Comparison of ENCODE assay signal across 8 cellular contexts in the genomic region with DNA sequence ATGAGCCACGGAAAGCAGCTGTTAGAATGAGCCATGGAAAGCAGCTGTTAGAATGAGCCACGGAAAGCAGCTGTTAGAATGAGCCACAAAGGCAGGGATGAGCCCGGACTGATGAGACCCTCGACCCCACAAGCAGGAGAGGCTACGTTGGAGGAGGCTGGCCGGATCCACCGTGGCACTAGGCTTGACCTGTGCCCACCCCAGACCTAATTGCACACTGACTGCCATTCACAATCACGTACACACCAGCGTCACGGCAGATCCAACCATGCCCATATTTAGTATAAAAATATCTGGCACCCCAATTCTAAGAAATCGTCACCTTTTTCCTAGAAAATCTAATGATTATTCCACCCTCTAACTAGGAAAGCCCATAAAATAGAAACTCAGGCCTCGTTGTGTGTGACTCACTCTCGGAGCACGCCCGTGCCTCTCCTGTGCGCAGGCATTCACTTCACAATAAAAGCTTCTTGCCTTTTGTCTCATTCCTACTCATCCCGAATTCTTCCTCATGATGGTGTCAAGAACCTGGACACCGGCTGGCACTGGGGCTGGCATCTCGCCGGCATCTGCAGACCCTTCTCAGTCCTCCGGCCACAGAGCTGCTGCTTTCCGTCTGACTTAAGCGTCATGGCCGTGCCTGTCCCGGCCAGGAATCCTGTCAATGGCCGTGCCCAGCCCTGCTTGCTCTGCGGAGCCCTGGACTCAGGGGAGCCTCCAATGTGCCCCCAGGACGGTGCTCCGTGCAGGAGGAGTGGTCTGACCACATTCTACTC. TPM values are rescaled to one million over a fixed set of nuclear protein-coding genes. Genes with fewer than 3 reads are reported as not detected.
DNase-seq lines count a peak whose midpoint lies in the region; ATAC-seq, FAIRE-seq and TF ChIP-seq lines count a peak whose summit lies in the region.

No MANE protein-coding gene starts in this region.

- TF ChIP-seq EP300 in K562 (IDR thresholded peaks at IDR 0.05; ENCODE audit: low read length), result no peak

- 4% methylated on average over 29 of the region's 29 CpGs for WGBS in K562 (ENCODE audit: insufficient coverage, low coverage, missing lambda C conversion rate)
- 8 to 10% methylated on average over 29 of the region's 29 CpGs for WGBS in aorta, 2 donors

- POLR2A ChIA-PET in K562 (lab: Yijun Ruan, JAX), result interaction anchor here (0.6 to 1.1 kb wide), 4 partner anchors 25 to 550 kb away, joined by 4 to 6 read pairs (median 4); no protein-coding TSS in a partner anchor

- no TSS peak for BruUV-seq in K562 (replicated peaks; lab: Mats Ljungman, UMichigan)

- peak overlapping the region; percentile 81 for H2AFZ ChIP-seq in K562 (ENCODE audit: low read depth, low read length)

- intact Hi-C loops in K562 (cut with micrococcal nuclease) (loop anchor here (5.0 kb wide), 2 partner anchors 47 to 102 kb away; no protein-coding TSS in a partner anchor), aorta (cut with DNase I) (no loop called here)

- H3K27me3 ChIP-seq in K562 (ENCODE audit: control insufficient read depth in 2 of 2, insufficient read depth in 2 of 2, low read length in 2 of 2) (no peaks in the 10 kb centered on the region), aorta (ENCODE audit: control insufficient read depth in 1 of 2, insufficient read depth in 2 of 2, low read length in 1 of 2) (no peaks in the 10 kb centered on the region)

- no peaks in the 10 kb centered on the region; the same call in 2 of the 3 replicates for H3K79me2 ChIP-seq in K562 (ENCODE audit: control insufficient read depth, insufficient read depth, low read length)

- H3K27ac ChIP-seq in K562 (ENCODE audit: extremely low read depth, low read depth, low read length) (peak overlapping the region; percentile 87), aorta (ENCODE audit: low read depth in 1 of 2, low read length in 2 of 2) (no peak overlapping the region)

- no peaks in the 10 kb centered on the region for H3K9me1 ChIP-seq in K562 (ENCODE audit: control insufficient read depth, insufficient read depth, low read length)

- peak overlapping the region; percentile 75 for H3K4me2 ChIP-seq in K562 (ENCODE audit: insufficient read depth, low read length)

- in situ Hi-C loops in K562 (cut with MboI), result no loop called here

- ATAC-seq in activated CD8-positive, alpha-beta memory T cell treated with anti-CD3 and anti-CD28 coated beads, Interleukin-2, amount 10 ng/mL, durations not matched to agents 7 days and 5 days, result no peak
- peak; percentile 88 for ATAC-seq in K562
- ATAC-seq in aorta (ENCODE audit: low FRiP score), result peak; percentile 75
- no peak for ATAC-seq in GM19395 (IDR thresholded peaks at IDR 0.05; ENCODE audit: unreplicated experiment)
- no peak for ATAC-seq in HG02885 (IDR thresholded peaks at IDR 0.05; ENCODE audit: poor library complexity, unreplicated experiment)

- H3K9me3 ChIP-seq in K562 (replicated peaks; ENCODE audit: control insufficient read depth, insufficient read depth, low read depth, low read length) (peaks cover 4% of the 10 kb centered on the region), aorta (ENCODE audit: control insufficient read depth, low read length) (no peaks in the 10 kb centered on the region)

- H4K20me1 ChIP-seq in K562 (replicated peaks; ENCODE audit: control insufficient read depth, insufficient read depth, low read length), result no peaks in the 10 kb centered on the region

- no peaks in the 10 kb centered on the region for H3K36me3 Mint-ChIP-seq in activated CD8-positive, alpha-beta memory T cell treated with anti-CD3 and anti-CD28 coated beads, Interleukin-2, amount 10 ng/mL, durations not matched to agents 7 days and 5 days

- H3K4me1 ChIP-seq in K562 (replicated peaks in 1 of 2; ENCODE audit: control insufficient read depth in 2 of 2, insufficient read depth in 2 of 2, low read length in 2 of 2), result peaks cover 40 to 74% of the 10 kb centered on the region in 2 experiments
- H3K4me1 ChIP-seq in aorta (ENCODE audit: control insufficient read depth in 1 of 2, insufficient read depth in 2 of 2, low read length in 2 of 2), result no peaks in the 10 kb centered on the region

- H3K36me3 ChIP-seq in K562 (ENCODE audit: control insufficient read depth, insufficient read depth, low read length) (no peaks in the 10 kb centered on the region), aorta (ENCODE audit: control insufficient read depth in 1 of 2, insufficient read depth in 2 of 2, low read length in 1 of 2) (no peaks in the 10 kb centered on the region)

- peaks cover 7% of the 10 kb centered on the region for H3K27me3 Mint-ChIP-seq in activated CD8-positive, alpha-beta memory T cell treated with anti-CD3 and anti-CD28 coated beads, Interleukin-2, amount 10 ng/mL, durations not matched to agents 7 days and 5 days

- H3K9me3 Mint-ChIP-seq in activated CD8-positive, alpha-beta memory T cell treated with anti-CD3 and anti-CD28 coated beads, Interleukin-2, amount 10 ng/mL, durations not matched to agents 7 days and 5 days (ENCODE audit: low read depth), result no peaks in the 10 kb centered on the region

- FAIRE-seq in K562 (lab: Jason Lieb, UNC), result peak; percentile 97

- TF ChIP-seq RAD21 in K562 (CRISPR knock-in tag; conservative IDR thresholded peaks at IDR 0.05 in 1 of 2, IDR thresholded peaks at IDR 0.05 in 1 of 2), result no peak

- no peak for TF ChIP-seq CTCF in K562 (IDR thresholded peaks at IDR 0.05 in 2 of 3, conservative IDR thresholded peaks at IDR 0.05 in 1 of 3; ENCODE audit: insufficient read depth in 2 of 3, low read depth in 1 of 3, low read length in 3 of 3)

- peak overlapping the region; percentile 72 to 80 for H3K9ac ChIP-seq in K562 (ENCODE audit: insufficient read depth in 1 of 2, low read depth in 2 of 2, low read length in 2 of 2)

- DNase-seq in activated CD8-positive, alpha-beta memory T cell treated with anti-CD3 and anti-CD28 coated beads, Interleukin-2, amount 10 ng/mL, durations not matched to agents 7 days and 5 days, result no peak
- no peak for DNase-seq in activated CD8-positive, alpha-beta memory T cell treated with anti-CD3 and anti-CD28 coated beads, Interleukin-2, amount 50 U/mL, for 48 hours
- DNase-seq in K562 (ENCODE audit: extremely low read depth in 1 of 4, low spot score in 3 of 4), result peak; percentile 76 to 89 (median 80)
- DNase-seq in kidney tubule cell (ENCODE audit: low spot score), result peak; percentile 88
- peak; percentile 51 to 77 for DNase-seq in aorta
- no peak for DNase-seq in NCI-H510A (lab: John Stamatoyannopoulos, UW)

- H3K4me3 ChIP-seq in K562 (peak overlapping the region; percentile 13; the same call in 1 of the 2 replicates), aorta (ENCODE audit: low read length in 2 of 2) (peak overlapping the region in 1 of 2 donors; percentile 7)

- no peak for TF ChIP-seq POLR2A in K562 (conservative IDR thresholded peaks at IDR 0.05)

- H3K4me3 Mint-ChIP-seq in activated CD8-positive, alpha-beta memory T cell treated with anti-CD3 and anti-CD28 coated beads, Interleukin-2, amount 10 ng/mL, durations not matched to agents 7 days and 5 days, result no peak overlapping the region

- peaks cover 21% of the 10 kb centered on the region for H3K4me1 Mint-ChIP-seq in activated CD8-positive, alpha-beta memory T cell treated with anti-CD3 and anti-CD28 coated beads, Interleukin-2, amount 10 ng/mL, durations not matched to agents 7 days and 5 days

- H3K27ac Mint-ChIP-seq in activated CD8-positive, alpha-beta memory T cell treated with anti-CD3 and anti-CD28 coated beads, Interleukin-2, amount 10 ng/mL, durations not matched to agents 7 days and 5 days, result peak overlapping the region; percentile 13

- CTCF ChIA-PET in activated CD8-positive, alpha-beta memory T cell treated with anti-CD3 and anti-CD28 coated beads, Interleukin-2, amount 10 ng/mL, durations not matched to agents 7 days and 5 days (lab: Charles Lee), result interaction anchor here (0.7 to 1.7 kb wide), 4 partner anchors 33 to 161 kb away, joined by 3 to 5 read pairs (median 4); no protein-coding TSS in a partner anchor
- CTCF ChIA-PET in K562 (lab: Yijun Ruan, JAX; ENCODE audit: low intra/inter-chr PET ratio), result no interaction called here

RNA-seq across cellular contexts. Expression of gene SECTM1, which starts 5.5 kb away (rescaled TPM):
- 1 to 10 TPM in 1 of 2 experiments, under 1 TPM in 1; 0.68 to 2.7 TPM for total RNA-seq in activated CD8-positive, alpha-beta memory T cell treated with anti-CD3 and anti-CD28 coated beads, Interleukin-2, amount 10 ng/mL, durations not matched to agents 7 days and 5 days
- total RNA-seq in K562 (2011; cell fraction: chromatin; rRNA removed; ENCODE audit: low replicate concordance), result 0.86 TPM in 1 of 2 replicates, not detected in the other
- total RNA-seq in K562 (2011; cell fraction: nucleolus; rRNA removed), result 0.53 and 0.83 TPM in 2 replicates
- total RNA-seq in K562 (2011; cell fraction: nucleoplasm; rRNA removed), result 0.99 TPM in 1 of 2 replicates, not detected in the other
- 0.18 TPM in 1 of 2 replicates, not detected in the other for total RNA-seq in K562 (2014; rRNA removed)
- total RNA-seq in K562 (2014; rRNA removed; fragmentation: Illumina TruSeq; extraction: Trizol), result not detected in 2 replicates
- not detected in 2 replicates for total RNA-seq in K562 (2015; rRNA removed; fragmentation: Illumina TruSeq; extraction: Trizol)
- total RNA-seq in K562 (2021), result 0.11 TPM in 1 of 2 replicates, not detected in the other
- 0.19 and 0.46 TPM in 2 replicates for polyA plus RNA-seq in K562 (2011; rRNA removed)
- 0.35 and 1.1 TPM in 2 replicates for polyA plus RNA-seq in K562 (2011; cell fraction: cytosol; rRNA removed)
- polyA plus RNA-seq in K562 (2011; cell fraction: nucleus; rRNA removed), result 0.31 and 0.47 TPM in 2 replicates
- 0.36 and 0.57 TPM in 2 replicates for polyA plus RNA-seq in K562 (2012)
- 0.15 TPM in 1 of 2 replicates, not detected in the other for polyA plus RNA-seq in K562 (2014; fragmentation: Illumina TruSeq; extraction: Trizol)
- polyA plus RNA-seq in K562 (2014; fragmentation: Nextera tagmentation; extraction: Ambion mirVana), result not detected
- not detected in 2 replicates for polyA plus RNA-seq in K562 (2014; rRNA removed)
- 0.18 and 0.33 TPM in 2 replicates for polyA minus RNA-seq in K562 (2011; rRNA and poly(A)+ RNA removed)
- polyA minus RNA-seq in K562 (2011; cell fraction: cytosol; rRNA and poly(A)+ RNA removed), result not detected in 2 replicates
- 0.94 TPM in 1 of 2 replicates, not detected in the other for polyA minus RNA-seq in K562 (2011; cell fraction: nucleus; rRNA and poly(A)+ RNA removed)
- 10 to 100 TPM in 1 of 2 donors, 1 to 10 TPM in 1; 9.9 to 15.8 TPM for total RNA-seq in aorta
- polyA plus RNA-seq in aorta, result 10 to 100 TPM in 1 of 2 donors, 1 to 10 TPM in 1; 4.5 to 22.5 TPM

RNA-seq across cellular contexts. Expression of gene TEX19, which starts 20.0 kb away (rescaled TPM):
- total RNA-seq in activated CD8-positive, alpha-beta memory T cell treated with anti-CD3 and anti-CD28 coated beads, Interleukin-2, amount 10 ng/mL, durations not matched to agents 7 days and 5 days, result under 1 TPM in 1 of 2 experiments, not detected in 1; 0.15 TPM
- 1.0 and 1.2 TPM in 2 replicates for total RNA-seq in K562 (2011; cell fraction: chromatin; rRNA removed; ENCODE audit: low replicate concordance)
- total RNA-seq in K562 (2011; cell fraction: nucleolus; rRNA removed), result 1.2 TPM in 2 replicates
- 1.0 and 1.8 TPM in 2 replicates for total RNA-seq in K562 (2011; cell fraction: nucleoplasm; rRNA removed)
- 1.6 and 2.4 TPM in 2 replicates for total RNA-seq in K562 (2014; rRNA removed)
- total RNA-seq in K562 (2014; rRNA removed; fragmentation: Illumina TruSeq; extraction: Trizol), result 0.93 and 1.4 TPM in 2 replicates
- total RNA-seq in K562 (2015; rRNA removed; fragmentation: Illumina TruSeq; extraction: Trizol), result 1.6 and 2.0 TPM in 2 replicates
- total RNA-seq in K562 (2021), result 1.4 and 2.1 TPM in 2 replicates
- 3.6 and 4.9 TPM in 2 replicates for polyA plus RNA-seq in K562 (2011; rRNA removed)
- 4.1 and 5.7 TPM in 2 replicates for polyA plus RNA-seq in K562 (2011; cell fraction: cytosol; rRNA removed)
- polyA plus RNA-seq in K562 (2011; cell fraction: nucleus; rRNA removed), result 1.2 and 1.9 TPM in 2 replicates
- polyA plus RNA-seq in K562 (2012), result 2.0 and 5.3 TPM in 2 replicates
- 1.9 and 2.3 TPM in 2 replicates for polyA plus RNA-seq in K562 (2014; fragmentation: Illumina TruSeq; extraction: Trizol)
- under 1 TPM; 0.10 to 0.57 TPM for polyA plus RNA-seq in K562 (2014; fragmentation: Nextera tagmentation; extraction: Ambion mirVana)
- 1.9 and 2.2 TPM in 2 replicates for polyA plus RNA-seq in K562 (2014; rRNA removed)
- 2.4 and 2.7 TPM in 2 replicates for polyA minus RNA-seq in K562 (2011; rRNA and poly(A)+ RNA removed)
- 0.91 and 1.5 TPM in 2 replicates for polyA minus RNA-seq in K562 (2011; cell fraction: cytosol; rRNA and poly(A)+ RNA removed)
- 0.13 and 0.56 TPM in 2 replicates for polyA minus RNA-seq in K562 (2011; cell fraction: nucleus; rRNA and poly(A)+ RNA removed)
- total RNA-seq in aorta, result not detected
- polyA plus RNA-seq in aorta, result not detected

RNA-seq across cellular contexts. Expression of gene CD7, which starts 21.6 kb away (rescaled TPM):
- total RNA-seq in activated CD8-positive, alpha-beta memory T cell treated with anti-CD3 and anti-CD28 coated beads, Interleukin-2, amount 10 ng/mL, durations not matched to agents 7 days and 5 days, result 100 to 1,000 TPM; 307 to 417 TPM
- 0.44 TPM in 1 of 2 replicates, not detected in the other for total RNA-seq in K562 (2011; cell fraction: chromatin; rRNA removed; ENCODE audit: low replicate concordance)
- total RNA-seq in K562 (2011; cell fraction: nucleolus; rRNA removed), result 0.66 and 0.83 TPM in 2 replicates
- total RNA-seq in K562 (2011; cell fraction: nucleoplasm; rRNA removed), result 0.69 TPM in 1 of 2 replicates, not detected in the other
- total RNA-seq in K562 (2014; rRNA removed) (not detected in 2 replicates), K562 (2014; rRNA removed; fragmentation: Illumina TruSeq; extraction: Trizol) (not detected in 2 replicates), K562 (2015; rRNA removed; fragmentation: Illumina TruSeq; extraction: Trizol) (not detected in 2 replicates), K562 (2021) (0.18 and 0.35 TPM in 2 replicates), aorta (1 to 10 TPM; 2.6 to 3.4 TPM)
- polyA plus RNA-seq in K562 (2011; rRNA removed) (0.21 and 0.85 TPM in 2 replicates), K562 (2014; fragmentation: Illumina TruSeq; extraction: Trizol) (not detected in 2 replicates), K562 (2014; fragmentation: Nextera tagmentation; extraction: Ambion mirVana) (not detected), K562 (2014; rRNA removed) (not detected in 2 replicates), aorta (under 1 TPM; 0.33 to 0.75 TPM)
- 0.34 and 1.3 TPM in 2 replicates for polyA plus RNA-seq in K562 (2011; cell fraction: cytosol; rRNA removed)
- 0.88 and 1.2 TPM in 2 replicates for polyA plus RNA-seq in K562 (2011; cell fraction: nucleus; rRNA removed)
- polyA plus RNA-seq in K562 (2012), result 0.16 and 0.19 TPM in 2 replicates
- polyA minus RNA-seq in K562 (2011; rRNA and poly(A)+ RNA removed), result not detected in 2 replicates
- 1.0 TPM in 1 of 2 replicates, not detected in the other for polyA minus RNA-seq in K562 (2011; cell fraction: cytosol; rRNA and poly(A)+ RNA removed)
- 0.27 TPM in 1 of 2 replicates, not detected in the other for polyA minus RNA-seq in K562 (2011; cell fraction: nucleus; rRNA and poly(A)+ RNA removed)

RNA-seq across cellular contexts. Expression of gene UTS2R, which starts 32.5 kb away (rescaled TPM):
- under 1 TPM in 1 of 2 experiments, not detected in 1; 0.16 TPM for total RNA-seq in activated CD8-positive, alpha-beta memory T cell treated with anti-CD3 and anti-CD28 coated beads, Interleukin-2, amount 10 ng/mL, durations not matched to agents 7 days and 5 days
- total RNA-seq in K562 (2011; cell fraction: chromatin; rRNA removed; ENCODE audit: low replicate concordance), result not detected in 2 replicates
- total RNA-seq in K562 (2011; cell fraction: nucleolus; rRNA removed), result not detected in 2 replicates
- total RNA-seq in K562 (2011; cell fraction: nucleoplasm; rRNA removed), result not detected in 2 replicates
- total RNA-seq in K562 (2014; rRNA removed) (not detected in 2 replicates), K562 (2014; rRNA removed; fragmentation: Illumina TruSeq; extraction: Trizol) (not detected in 2 replicates), K562 (2015; rRNA removed; fragmentation: Illumina TruSeq; extraction: Trizol) (not detected in 2 replicates), K562 (2021) (0.22 TPM in 1 of 2 replicates, not detected in the other), aorta (not detected)
- polyA plus RNA-seq in K562 (2011; rRNA removed) (not detected in 2 replicates), K562 (2014; fragmentation: Illumina TruSeq; extraction: Trizol) (not detected in 2 replicates), K562 (2014; fragmentation: Nextera tagmentation; extraction: Ambion mirVana) (not detected), K562 (2014; rRNA removed) (not detected in 2 replicates), aorta (not detected)
- not detected in 2 replicates for polyA plus RNA-seq in K562 (2011; cell fraction: cytosol; rRNA removed)
- polyA plus RNA-seq in K562 (2011; cell fraction: nucleus; rRNA removed), result 0.27 TPM in 1 of 2 replicates, not detected in the other
- not detected in 2 replicates for polyA plus RNA-seq in K562 (2012)
- not detected in 2 replicates for polyA minus RNA-seq in K562 (2011; rRNA and poly(A)+ RNA removed)
- polyA minus RNA-seq in K562 (2011; cell fraction: cytosol; rRNA and poly(A)+ RNA removed), result not detected in 2 replicates
- polyA minus RNA-seq in K562 (2011; cell fraction: nucleus; rRNA and poly(A)+ RNA removed), result not detected in 2 replicates

Comparison
In these comparisons a context has a peak if more than half of its experiments do, and no peak if none do; other contexts are left out.
1. ATAC-seq: peak in K562 (single experiment) and aorta (single experiment); none in activated CD8-positive, alpha-beta memory T cell treated with anti-CD3 and anti-CD28 coated beads, Interleukin-2, amount 10 ng/mL, durations not matched to agents 7 days and 5 days (single experiment), GM19395 (single experiment) and HG02885 (single experiment).
2. DNase-seq: peak in K562 (4 of 4), kidney tubule cell (single experiment) and aorta (2 of 2); none in activated CD8-positive, alpha-beta memory T cell treated with anti-CD3 and anti-CD28 coated beads, Interleukin-2, amount 10 ng/mL, durations not matched to agents 7 days and 5 days (single experiment), activated CD8-positive, alpha-beta memory T cell treated with anti-CD3 and anti-CD28 coated beads, Interleukin-2, amount 50 U/mL, for 48 hours (single experiment) and NCI-H510A (single experiment).
3. RNA of gene CD7, which starts 21.6 kb away (total RNA-seq): 307 to 417 TPM in activated CD8-positive, alpha-beta memory T cell treated with anti-CD3 and anti-CD28 coated beads, Interleukin-2, amount 10 ng/mL, durations not matched to agents 7 days and 5 days; 2.6 to 3.4 TPM in aorta and 0.18 to 0.83 TPM in K562; every median in the first group is over 10 times any median in the second.